11 cellular contexts compared by ENCODE assay signal in genomic region chr1:183279835-183280234, GRCh38.
DNase-seq lines count a peak whose midpoint lies in the region; ATAC-seq, FAIRE-seq and TF ChIP-seq lines count a peak whose summit lies in the region.
"Had no signal": no experiment of that assay in that cellular context is flagged by ENCODE, and none has a peak within 500 bp of the region (broad histone marks: within the 10 kb centered on the region; RNA-seq: fewer than 3 reads in every experiment).

No MANE protein-coding gene starts in this region.

- peak; percentile 99 for DNase-seq in ELR (ENCODE audit: low read depth)
- peak; percentile 98 for DNase-seq in SKM-1 (lab: John Stamatoyannopoulos, UW; ENCODE audit: unreplicated experiment)
- peak; percentile 83 for DNase-seq in Right ventricle myocardium inferior (ENCODE audit: missing footprints)
- DNase-seq in head of caudate nucleus, result no peak
- no peak for DNase-seq in T-helper 9 cell
- no peak for DNase-seq in GM12892 (ENCODE audit: insufficient read length)
- DNase-seq: activated CD4-positive, alpha-beta T cell treated with anti-CD3 and anti-CD28 coated beads for 4 hours; NCI-H82; stimulated activated CD8-positive, alpha-beta memory T cell treated with anti-CD3 and anti-CD28 coated beads, Interleukin-4, amount 100 ng/mL, for 48 hours had no signal

- intact Hi-C loops in Right ventricle myocardium inferior (cut with DNase I), result loop anchor here (2.0 to 10.0 kb wide), 4 partner anchors 127 to 342 kb away; no protein-coding TSS in a partner anchor
- intact Hi-C loops in head of caudate nucleus (cut with DNase I), result loop anchor here (5.0 to 10.0 kb wide), 2 partner anchors 192 to 265 kb away; partner anchors contain the start of gene SMG7

- FAIRE-seq in GM12892 (lab: Jason Lieb, UNC), result no peak

- H3K4me3 ChIP-seq in rectal smooth muscle tissue (ENCODE audit: low read length), result no peak overlapping the region

- H3K4me1 ChIP-seq in rectal smooth muscle tissue (ENCODE audit: control insufficient read depth, insufficient read depth, low read length), result peaks cover 22% of the 10 kb centered on the region

- ATAC-seq in Right ventricle myocardium inferior (no peak), GM18517 (IDR thresholded peaks at IDR 0.05; ENCODE audit: unreplicated experiment) (no peak)

- no peaks in the 10 kb centered on the region for H3K27me3 ChIP-seq in rectal smooth muscle tissue (ENCODE audit: control insufficient read depth, insufficient read depth, low read length)

- TF ChIP-seq POLR2A in GM12892 (IDR thresholded peaks at IDR 0.05; ENCODE audit: low read depth, low read length), result no peak

- no peak overlapping the region for H3K9ac ChIP-seq in rectal smooth muscle tissue (ENCODE audit: low read length)

- H3K36me3 ChIP-seq in rectal smooth muscle tissue (ENCODE audit: control insufficient read depth, insufficient read depth, low read length), result no peaks in the 10 kb centered on the region

- peak overlapping the region; percentile 56 for H3K27ac ChIP-seq in rectal smooth muscle tissue (ENCODE audit: low read depth, low read length)

Comparison
In these comparisons a context has a peak if more than half of its experiments do, and no peak if none do; other contexts are left out.
1. DNase-seq: peak in ELR (single experiment), SKM-1 (single experiment) and Right ventricle myocardium inferior (single experiment); none in head of caudate nucleus (0 of 42), T-helper 9 cell (single experiment) and GM12892 (single experiment).